Comparison of ENCODE assay signal across 8 cellular contexts in the genomic region with DNA sequence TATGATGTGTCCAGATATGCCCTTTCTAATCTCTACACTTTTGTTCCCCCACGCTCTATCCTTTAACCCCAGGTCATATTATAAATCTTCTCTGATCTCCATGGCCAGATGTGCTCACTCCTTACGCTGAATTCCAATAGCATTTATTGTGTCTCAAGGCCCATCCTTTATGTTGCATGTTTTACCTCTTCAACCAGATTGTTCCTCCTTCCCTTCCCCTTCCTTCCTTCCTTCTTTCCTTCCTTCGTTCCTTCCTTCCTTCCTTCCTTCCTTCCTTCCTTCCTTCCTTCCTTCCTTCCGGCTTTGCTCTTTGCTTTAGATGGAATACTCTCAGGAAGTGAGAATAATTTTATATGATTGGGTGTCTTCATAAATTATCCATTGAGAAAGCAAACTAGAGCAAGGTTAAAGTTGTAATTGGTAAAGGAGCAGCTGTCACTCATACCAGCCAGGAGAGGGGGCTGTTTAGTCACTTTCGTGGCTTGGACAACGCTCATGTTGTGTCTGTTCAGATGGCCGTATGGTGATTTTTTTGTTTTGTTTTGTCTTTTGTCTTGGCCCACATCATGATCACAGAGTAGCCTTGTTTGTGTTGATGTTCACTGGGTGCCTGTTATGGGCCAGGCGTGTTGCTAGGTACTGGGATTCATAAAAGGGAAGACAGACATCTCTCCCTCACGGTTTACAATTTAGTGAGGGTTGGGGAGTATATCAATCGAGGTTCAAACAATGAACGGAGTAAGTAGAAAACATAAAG.
A peak's percentile ranks its signal among the peaks of the same experiment; 100 is the strongest.
DNase-seq lines count a peak whose midpoint lies in the region; ATAC-seq and TF ChIP-seq lines count a peak whose summit lies in the region.

No MANE protein-coding gene starts in this region.

- no peaks in the 10 kb centered on the region for H3K36me3 ChIP-seq in thyroid gland

- intact Hi-C loops in thyroid gland (cut with DNase I), result no loop called here

- no peak for TF ChIP-seq POLR2A in thyroid gland (IDR thresholded peaks at IDR 0.05)

- ATAC-seq in HG02678 (IDR thresholded peaks at IDR 0.05; ENCODE audit: unreplicated experiment), result no peak

- no peak overlapping the region for H3K27ac Mint-ChIP-seq in neural crest cell (ENCODE audit: unreplicated experiment)

- H3K9me3 Mint-ChIP-seq in neural crest cell, result peaks cover 3% of the 10 kb centered on the region

- no peaks in the 10 kb centered on the region for H3K27me3 ChIP-seq in thyroid gland

- H3K4me1 ChIP-seq in thyroid gland, result no peaks in the 10 kb centered on the region

- TF ChIP-seq CTCF in neural crest cell (conservative IDR thresholded peaks at IDR 0.05), result peak; percentile 69
- TF ChIP-seq CTCF in thyroid gland (IDR thresholded peaks at IDR 0.05), result peak in 1 of 6 experiments; percentile 8

- peaks cover 8% of the 10 kb centered on the region for H3K4me1 Mint-ChIP-seq in neural crest cell

- H3K9me3 ChIP-seq in thyroid gland, result no peaks in the 10 kb centered on the region

- no peaks in the 10 kb centered on the region for H3K27me3 Mint-ChIP-seq in neural crest cell (ENCODE audit: low read depth)

- no peak overlapping the region for H3K27ac ChIP-seq in thyroid gland

- no peaks in the 10 kb centered on the region for H3K36me3 Mint-ChIP-seq in neural crest cell (ENCODE audit: low read depth)

- H3K4me3 ChIP-seq in thyroid gland (replicated peaks in 1 of 3), result no peak overlapping the region

- no peak overlapping the region for H3K4me3 Mint-ChIP-seq in neural crest cell

- peak; percentile 56 for DNase-seq in EH (ENCODE audit: low read depth)
- peak; percentile 53 for DNase-seq in HCEC 1CT
- DNase-seq in NCI-H774 (lab: John Stamatoyannopoulos, UW), result peak; percentile 13
- peak; percentile 58 for DNase-seq in ecto neural progenitor cell (ENCODE audit: low spot score)
- DNase-seq in neural crest cell (ENCODE audit: low read depth, low spot score), result peak; percentile 24
- no peak for DNase-seq in thyroid gland
- DNase-seq in NCI-H526 treated with DMSO at 0.1 percent for 48 hours (lab: John Stamatoyannopoulos, UW), result no peak

- 51 to 55% methylated on average over 11 of the region's 11 CpGs for WGBS in thyroid gland, 2 donors

Comparison
In these comparisons a context has a peak if more than half of its experiments do, and no peak if none do; other contexts are left out.
1. DNase-seq: peak in EH (single experiment), HCEC 1CT (single experiment), NCI-H774 (single experiment), ecto neural progenitor cell (single experiment) and neural crest cell (single experiment); none in thyroid gland (0 of 2) and NCI-H526 treated with DMSO at 0.1 percent for 48 hours (single experiment).